ENCODE assay signal across 1 cellular context in the genomic region with DNA sequence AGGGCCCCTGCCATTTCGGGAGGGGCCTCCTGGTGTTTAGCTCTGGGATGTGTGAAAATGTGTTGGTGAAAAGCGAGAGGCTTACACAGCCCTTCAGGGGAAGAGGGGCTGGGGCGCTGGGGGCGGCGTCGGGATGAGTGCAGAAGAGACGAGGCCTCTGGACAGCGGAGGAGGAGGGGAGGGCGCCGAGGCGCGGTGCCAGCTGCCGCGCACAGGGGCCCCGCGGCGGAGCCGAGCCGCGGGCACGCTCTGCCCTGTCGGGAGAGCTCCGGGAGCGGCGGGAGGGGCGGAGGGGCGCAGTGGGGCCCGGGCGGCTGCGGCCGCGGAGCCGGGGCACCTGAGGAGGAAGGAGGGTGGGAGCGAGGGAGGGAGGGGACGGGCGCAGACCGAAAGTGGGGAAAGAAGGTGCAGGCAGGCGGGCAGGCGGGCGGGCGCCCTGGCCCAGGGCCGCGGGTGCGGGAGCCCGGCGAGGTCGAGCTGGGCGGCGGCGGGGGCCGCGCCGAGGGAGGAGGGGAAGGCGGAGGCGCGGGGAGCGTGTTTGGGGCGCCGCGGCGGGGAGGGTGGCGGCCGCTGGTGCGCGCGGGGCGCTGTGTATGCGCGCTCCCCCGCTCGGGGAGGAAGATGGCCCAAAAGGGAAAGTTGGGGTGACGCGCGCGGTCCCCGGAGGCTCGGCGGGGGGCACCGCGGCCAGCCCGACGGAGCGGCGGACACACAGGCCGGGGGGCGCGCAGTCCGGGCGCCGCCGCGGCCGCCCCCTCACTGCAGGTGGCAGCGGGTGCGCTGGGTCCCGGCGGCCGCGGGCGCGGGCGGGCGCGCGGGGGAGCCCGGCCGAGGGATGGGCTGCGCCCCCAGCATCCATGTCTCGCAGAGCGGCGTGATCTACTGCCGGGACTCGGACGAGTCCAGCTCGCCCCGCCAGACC.
TF ChIP-seq lines count a peak whose summit lies in the region.

A gene with protein sequence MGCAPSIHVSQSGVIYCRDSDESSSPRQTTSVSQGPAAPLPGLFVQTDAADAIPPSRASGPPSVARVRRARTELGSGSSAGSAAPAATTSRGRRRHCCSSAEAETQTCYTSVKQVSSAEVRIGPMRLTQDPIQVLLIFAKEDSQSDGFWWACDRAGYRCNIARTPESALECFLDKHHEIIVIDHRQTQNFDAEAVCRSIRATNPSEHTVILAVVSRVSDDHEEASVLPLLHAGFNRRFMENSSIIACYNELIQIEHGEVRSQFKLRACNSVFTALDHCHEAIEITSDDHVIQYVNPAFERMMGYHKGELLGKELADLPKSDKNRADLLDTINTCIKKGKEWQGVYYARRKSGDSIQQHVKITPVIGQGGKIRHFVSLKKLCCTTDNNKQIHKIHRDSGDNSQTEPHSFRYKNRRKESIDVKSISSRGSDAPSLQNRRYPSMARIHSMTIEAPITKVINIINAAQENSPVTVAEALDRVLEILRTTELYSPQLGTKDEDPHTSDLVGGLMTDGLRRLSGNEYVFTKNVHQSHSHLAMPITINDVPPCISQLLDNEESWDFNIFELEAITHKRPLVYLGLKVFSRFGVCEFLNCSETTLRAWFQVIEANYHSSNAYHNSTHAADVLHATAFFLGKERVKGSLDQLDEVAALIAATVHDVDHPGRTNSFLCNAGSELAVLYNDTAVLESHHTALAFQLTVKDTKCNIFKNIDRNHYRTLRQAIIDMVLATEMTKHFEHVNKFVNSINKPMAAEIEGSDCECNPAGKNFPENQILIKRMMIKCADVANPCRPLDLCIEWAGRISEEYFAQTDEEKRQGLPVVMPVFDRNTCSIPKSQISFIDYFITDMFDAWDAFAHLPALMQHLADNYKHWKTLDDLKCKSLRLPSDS (plus strand): TSS at position 590 of the 922 bp plus-strand sequence. CDS start 246 bp downstream, at position 836.

TF ChIP-seq in GM23338, 12 proteins besides CTCF, POLR2A, EP300 and RAD21 (continued from another document):
- TF ChIP-seq, protein P1, sequence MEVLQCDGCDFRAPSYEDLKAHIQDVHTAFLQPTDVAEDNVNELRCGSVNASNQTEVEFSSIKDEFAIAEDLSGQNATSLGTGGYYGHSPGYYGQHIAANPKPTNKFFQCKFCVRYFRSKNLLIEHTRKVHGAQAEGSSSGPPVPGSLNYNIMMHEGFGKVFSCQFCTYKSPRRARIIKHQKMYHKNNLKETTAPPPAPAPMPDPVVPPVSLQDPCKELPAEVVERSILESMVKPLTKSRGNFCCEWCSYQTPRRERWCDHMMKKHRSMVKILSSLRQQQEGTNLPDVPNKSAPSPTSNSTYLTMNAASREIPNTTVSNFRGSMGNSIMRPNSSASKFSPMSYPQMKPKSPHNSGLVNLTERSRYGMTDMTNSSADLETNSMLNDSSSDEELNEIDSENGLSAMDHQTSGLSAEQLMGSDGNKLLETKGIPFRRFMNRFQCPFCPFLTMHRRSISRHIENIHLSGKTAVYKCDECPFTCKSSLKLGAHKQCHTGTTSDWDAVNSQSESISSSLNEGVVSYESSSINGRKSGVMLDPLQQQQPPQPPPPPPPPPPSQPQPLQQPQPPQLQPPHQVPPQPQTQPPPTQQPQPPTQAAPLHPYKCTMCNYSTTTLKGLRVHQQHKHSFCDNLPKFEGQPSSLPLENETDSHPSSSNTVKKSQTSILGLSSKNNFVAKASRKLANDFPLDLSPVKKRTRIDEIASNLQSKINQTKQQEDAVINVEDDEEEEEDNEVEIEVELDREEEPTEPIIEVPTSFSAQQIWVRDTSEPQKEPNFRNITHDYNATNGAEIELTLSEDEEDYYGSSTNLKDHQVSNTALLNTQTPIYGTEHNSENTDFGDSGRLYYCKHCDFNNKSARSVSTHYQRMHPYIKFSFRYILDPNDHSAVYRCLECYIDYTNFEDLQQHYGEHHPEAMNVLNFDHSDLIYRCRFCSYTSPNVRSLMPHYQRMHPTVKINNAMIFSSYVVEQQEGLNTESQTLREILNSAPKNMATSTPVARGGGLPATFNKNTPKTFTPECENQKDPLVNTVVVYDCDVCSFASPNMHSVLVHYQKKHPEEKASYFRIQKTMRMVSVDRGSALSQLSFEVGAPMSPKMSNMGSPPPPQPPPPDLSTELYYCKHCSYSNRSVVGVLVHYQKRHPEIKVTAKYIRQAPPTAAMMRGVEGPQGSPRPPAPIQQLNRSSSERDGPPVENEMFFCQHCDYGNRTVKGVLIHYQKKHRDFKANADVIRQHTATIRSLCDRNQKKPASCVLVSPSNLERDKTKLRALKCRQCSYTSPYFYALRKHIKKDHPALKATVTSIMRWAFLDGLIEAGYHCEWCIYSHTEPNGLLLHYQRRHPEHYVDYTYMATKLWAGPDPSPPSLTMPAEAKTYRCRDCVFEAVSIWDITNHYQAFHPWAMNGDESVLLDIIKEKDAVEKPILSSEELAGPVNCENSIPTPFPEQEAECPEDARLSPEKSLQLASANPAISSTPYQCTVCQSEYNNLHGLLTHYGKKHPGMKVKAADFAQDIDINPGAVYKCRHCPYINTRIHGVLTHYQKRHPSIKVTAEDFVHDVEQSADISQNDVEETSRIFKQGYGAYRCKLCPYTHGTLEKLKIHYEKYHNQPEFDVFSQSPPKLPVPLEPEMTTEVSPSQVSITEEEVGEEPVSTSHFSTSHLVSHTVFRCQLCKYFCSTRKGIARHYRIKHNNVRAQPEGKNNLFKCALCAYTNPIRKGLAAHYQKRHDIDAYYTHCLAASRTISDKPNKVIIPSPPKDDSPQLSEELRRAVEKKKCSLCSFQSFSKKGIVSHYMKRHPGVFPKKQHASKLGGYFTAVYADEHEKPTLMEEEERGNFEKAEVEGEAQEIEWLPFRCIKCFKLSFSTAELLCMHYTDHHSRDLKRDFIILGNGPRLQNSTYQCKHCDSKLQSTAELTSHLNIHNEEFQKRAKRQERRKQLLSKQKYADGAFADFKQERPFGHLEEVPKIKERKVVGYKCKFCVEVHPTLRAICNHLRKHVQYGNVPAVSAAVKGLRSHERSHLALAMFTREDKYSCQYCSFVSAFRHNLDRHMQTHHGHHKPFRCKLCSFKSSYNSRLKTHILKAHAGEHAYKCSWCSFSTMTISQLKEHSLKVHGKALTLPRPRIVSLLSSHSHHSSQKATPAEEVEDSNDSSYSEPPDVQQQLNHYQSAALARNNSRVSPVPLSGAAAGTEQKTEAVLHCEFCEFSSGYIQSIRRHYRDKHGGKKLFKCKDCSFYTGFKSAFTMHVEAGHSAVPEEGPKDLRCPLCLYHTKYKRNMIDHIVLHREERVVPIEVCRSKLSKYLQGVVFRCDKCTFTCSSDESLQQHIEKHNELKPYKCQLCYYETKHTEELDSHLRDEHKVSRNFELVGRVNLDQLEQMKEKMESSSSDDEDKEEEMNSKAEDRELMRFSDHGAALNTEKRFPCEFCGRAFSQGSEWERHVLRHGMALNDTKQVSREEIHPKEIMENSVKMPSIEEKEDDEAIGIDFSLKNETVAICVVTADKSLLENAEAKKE (CRISPR knock-in tag; IDR thresholded peaks at IDR 0.05): no peak
- TF ChIP-seq ZNF114 (CRISPR knock-in tag; IDR thresholded peaks at IDR 0.05) (no peak), POLR2AphosphoS5 (IDR thresholded peaks at IDR 0.05; ENCODE audit: low read depth) (no peak), NANOG (IDR thresholded peaks at IDR 0.05; ENCODE audit: borderline replicate concordance) (no peak), ZNF331 (CRISPR knock-in tag; IDR thresholded peaks at IDR 0.05; ENCODE audit: low read depth) (no peak)
